In genomic region chr12:105882404-105882803, GRCh38 we compare ENCODE assay signal across 12 cellular contexts.
DNase-seq lines count a peak whose midpoint lies in the region; ATAC-seq and TF ChIP-seq lines count a peak whose summit lies in the region.
"Had no signal": no experiment of that assay in that cellular context is flagged by ENCODE, and none has a peak within 500 bp of the region (broad histone marks: within the 10 kb centered on the region; RNA-seq: fewer than 3 reads in every experiment).

No MANE protein-coding gene starts in this region.

- H3K9ac ChIP-seq in trophoblast cell (ENCODE audit: low read length) = no peak overlapping the region

- H2BK5ac ChIP-seq in trophoblast cell (ENCODE audit: low read depth, low read length, poor library complexity) = peak overlapping the region; percentile 12

- intact Hi-C loops in spleen (cut with DNase I; ENCODE audit: low total_unique reads) = no loop called here

- TF ChIP-seq POLR2A in spleen (IDR thresholded peaks at IDR 0.05) = no peak
- no peak for TF ChIP-seq POLR2A in GM18505 (IDR thresholded peaks at IDR 0.05; ENCODE audit: borderline replicate concordance, extremely low read depth, insufficient read depth, insufficient read length)

- H3K36me3 ChIP-seq in trophoblast cell (ENCODE audit: control insufficient read depth in 1 of 2, insufficient read depth in 2 of 2, low read length in 2 of 2) (no peaks in the 10 kb centered on the region), spleen (no peaks in the 10 kb centered on the region)
- H3K36me3 ChIP-seq: BE2C had no signal

- no peak overlapping the region for H4K8ac ChIP-seq in trophoblast cell (ENCODE audit: low read depth, low read length)

- no peak overlapping the region for H3K27ac ChIP-seq in trophoblast cell (ENCODE audit: low read depth, low read length)
- no peak overlapping the region for H3K27ac ChIP-seq in spleen

- H3K4ac ChIP-seq in trophoblast cell (ENCODE audit: low read depth, low read length) = no peak overlapping the region

- H3K4me3 ChIP-seq in trophoblast cell (ENCODE audit: low read depth, low read length) (no peak overlapping the region), spleen (no peak overlapping the region)

- H3K18ac ChIP-seq in trophoblast cell (ENCODE audit: low read length) = no peak overlapping the region

- no peak for TF ChIP-seq CTCF in spleen (IDR thresholded peaks at IDR 0.05 in 8 of 11, conservative IDR thresholded peaks at IDR 0.05 in 3 of 11)

- no peak overlapping the region for H2BK120ac ChIP-seq in trophoblast cell (ENCODE audit: insufficient read depth, low read length, poor library complexity)

- no peak overlapping the region for H3K23ac ChIP-seq in trophoblast cell (ENCODE audit: low read length)

- H4K91ac ChIP-seq in trophoblast cell (ENCODE audit: low read depth, low read length) = no peak overlapping the region

- DNase-seq in ELF-1 (ENCODE audit: low read depth, low spot score) = peak; percentile 35
- DNase-seq in amniotic epithelial cell (ENCODE audit: low read depth) = peak; percentile 76
- DNase-seq in glomerular visceral epithelial cell (ENCODE audit: extremely low spot score) = peak; percentile 27
- no peak for DNase-seq in trophoblast cell
- no peak for DNase-seq in RPMI8226
- no peak for DNase-seq in spleen
- DNase-seq: activated naive CD4-positive, alpha-beta T cell treated with Interleukin-2 at 50 U/mL for 16 hours; BE2C; stimulated activated CD4-positive, alpha-beta T cell treated with anti-CD3 and anti-CD28 coated beads, Interleukin-4, amount 100 ng/mL, for 4 hours; stimulated activated naive B cell treated with anti-CD40 and anti-IgM and Interleukin-4, amounts not matched to agents 10 μg/mL and 1 μg/mL and 100 μg/mL, for 72 hours had no signal

- no peak overlapping the region for H2AFZ ChIP-seq in trophoblast cell (ENCODE audit: insufficient read depth, low read length, poor library complexity)

- no peak for ATAC-seq in GM19328 (IDR thresholded peaks at IDR 0.05; ENCODE audit: unreplicated experiment)
- ATAC-seq in GM18505 (IDR thresholded peaks at IDR 0.05; ENCODE audit: unreplicated experiment) = no peak
- ATAC-seq: stimulated activated naive B cell treated with anti-CD40 and anti-IgM and Interleukin-4, amounts not matched to agents 10 μg/mL and 1 μg/mL and 100 μg/mL, for 72 hours had no signal

- no CpG with 5 or more reads among the region's 1 CpG for WGBS in trophoblast cell (ENCODE audit: extremely low coverage, insufficient coverage, insufficient read length)
- 47 to 70% (median 56%) methylated on average over 1 of the region's 1 CpG for WGBS in spleen, 5 donors

- no peaks in the 10 kb centered on the region for H3K9me3 ChIP-seq in trophoblast cell (ENCODE audit: insufficient read depth, low read depth, low read length)
- H3K9me3 ChIP-seq in spleen = no peaks in the 10 kb centered on the region
- H3K9me3 ChIP-seq: BE2C had no signal

- H3K79me1 ChIP-seq in trophoblast cell (ENCODE audit: low read length) = peaks cover 2% of the 10 kb centered on the region

- no peak overlapping the region for H3K14ac ChIP-seq in trophoblast cell (ENCODE audit: low read length)

- no peaks in the 10 kb centered on the region for H3K79me2 ChIP-seq in trophoblast cell (ENCODE audit: control insufficient read depth, insufficient read depth, low read length, poor library complexity)

- peak overlapping the region; percentile 68 for H2BK12ac ChIP-seq in trophoblast cell (ENCODE audit: low read length)

- H4K12ac ChIP-seq in trophoblast cell (ENCODE audit: low read depth, low read length) = no peak overlapping the region

- peak overlapping the region; percentile 66 for H2AK5ac ChIP-seq in trophoblast cell (ENCODE audit: low read length)

- H3K4me2 ChIP-seq in trophoblast cell (ENCODE audit: low read length) = no peak overlapping the region

- H3K27me3 ChIP-seq in trophoblast cell (ENCODE audit: insufficient read depth, low read length) (no peaks in the 10 kb centered on the region), spleen (replicated peaks in 1 of 7) (peaks cover 0 to 4% (median 0%) of the 10 kb centered on the region in 7 donors)
- H3K27me3 ChIP-seq: BE2C had no signal

- H3K4me1 ChIP-seq in trophoblast cell (ENCODE audit: control insufficient read depth in 1 of 2, insufficient read depth in 2 of 2, low read length in 2 of 2) (peaks cover 0 to 3% of the 10 kb centered on the region in 2 experiments), spleen (no peaks in the 10 kb centered on the region)
- H3K4me1 ChIP-seq: BE2C had no signal

Comparison
In these comparisons a context has a peak if more than half of its experiments do, and no peak if none do; other contexts are left out.
1. DNase-seq: peak in ELF-1 (single experiment), amniotic epithelial cell (single experiment) and glomerular visceral epithelial cell (single experiment); none in trophoblast cell (0 of 2), RPMI8226 (single experiment) and spleen (single experiment).